11 cellular contexts compared by ENCODE assay signal in the genomic region with DNA sequence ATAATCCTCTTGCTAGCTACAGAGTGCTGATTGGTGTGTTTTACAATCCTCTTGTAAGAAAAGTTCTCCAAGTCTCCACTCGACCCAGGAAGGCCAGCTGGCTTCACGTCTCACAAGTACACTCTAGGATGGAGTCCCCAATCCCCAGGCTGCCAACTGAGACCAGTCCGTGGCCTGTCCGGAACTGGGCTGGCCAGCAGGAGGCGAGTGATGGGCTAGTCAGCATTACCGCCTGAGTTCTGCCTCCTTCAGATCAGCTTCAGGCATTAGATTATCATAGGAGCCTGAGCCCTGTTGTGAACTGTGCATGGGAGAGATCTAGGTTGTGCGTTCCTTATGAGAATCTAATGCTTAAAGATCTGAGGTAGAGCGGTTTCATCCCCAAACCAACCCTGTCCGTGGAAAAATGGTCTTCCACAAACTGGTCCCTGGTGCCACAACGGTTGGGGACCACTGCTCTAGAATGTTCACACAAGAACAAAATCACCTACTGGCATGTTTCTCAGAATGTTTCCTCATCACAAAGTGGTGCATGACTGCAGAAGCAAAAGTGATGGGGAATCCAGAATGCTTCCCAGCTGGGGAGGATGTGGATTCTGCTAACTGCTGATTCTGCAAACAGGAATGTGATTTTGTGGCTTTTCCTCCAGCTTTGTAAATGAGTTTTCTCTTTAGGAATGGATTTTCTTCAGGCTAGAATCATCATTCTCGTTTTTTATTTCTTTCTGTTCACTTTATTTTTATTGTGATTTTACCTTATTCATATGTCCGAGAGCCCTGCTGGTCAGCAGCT.
DNase-seq lines count a peak whose midpoint lies in the region; TF ChIP-seq lines count a peak whose summit lies in the region.
"Had no signal": no experiment of that assay in that cellular context is flagged by ENCODE, and none has a peak within 500 bp of the region (broad histone marks: within the 10 kb centered on the region; RNA-seq: fewer than 3 reads in every experiment).

No MANE protein-coding gene starts in this region.

- TF ChIP-seq CTCF in VCaP (conservative IDR thresholded peaks at IDR 0.05): no peak
- no peak for TF ChIP-seq CTCF in fibroblast of mammary gland (conservative IDR thresholded peaks at IDR 0.05; ENCODE audit: control insufficient read depth, insufficient read depth, low read depth, low read length)

- H3K9me3 Mint-ChIP-seq in activated naive CD4-positive, alpha-beta T cell treated with anti-CD3 and anti-CD28 coated beads, Interleukin-2, amount 10 ng/mL, durations not matched to agents 7 days and 5 days: peaks cover 7% of the 10 kb centered on the region

- no peak overlapping the region for H3K4me3 ChIP-seq in fibroblast of mammary gland (ENCODE audit: control insufficient read depth, low read depth, low read length)

- H3K27me3 Mint-ChIP-seq in activated naive CD4-positive, alpha-beta T cell treated with anti-CD3 and anti-CD28 coated beads, Interleukin-2, amount 10 ng/mL, durations not matched to agents 7 days and 5 days: peaks cover 24% of the 10 kb centered on the region

- peaks cover 24% of the 10 kb centered on the region for H3K36me3 Mint-ChIP-seq in activated naive CD4-positive, alpha-beta T cell treated with anti-CD3 and anti-CD28 coated beads, Interleukin-2, amount 10 ng/mL, durations not matched to agents 7 days and 5 days

- peak overlapping the region; percentile 69 for H3K27ac Mint-ChIP-seq in activated naive CD4-positive, alpha-beta T cell treated with anti-CD3 and anti-CD28 coated beads, Interleukin-2, amount 10 ng/mL, durations not matched to agents 7 days and 5 days

- no peak for DNase-seq in activated naive CD4-positive, alpha-beta T cell treated with anti-CD3 and anti-CD28 coated beads, Interleukin-2, amount 10 ng/mL, durations not matched to agents 7 days and 5 days
- DNase-seq in activated naive CD4-positive, alpha-beta T cell (lab: John Stamatoyannopoulos, UW): no peak
- DNase-seq in fibroblast of mammary gland (ENCODE audit: low read depth): peak; percentile 96
- peak; percentile 88 for DNase-seq in stromal cell of bone marrow (ENCODE audit: low read depth)
- no peak for DNase-seq in cortex of kidney (lab: John Stamatoyannopoulos, UW)
- DNase-seq in SKM-1 (lab: John Stamatoyannopoulos, UW; ENCODE audit: unreplicated experiment): no peak
- DNase-seq in retina: no peak
- DNase-seq: heart left ventricle, NCI-H2227 treated with DMSO at 0.1 percent for 48 hours had no signal

- H3K4me1 Mint-ChIP-seq in activated naive CD4-positive, alpha-beta T cell treated with anti-CD3 and anti-CD28 coated beads, Interleukin-2, amount 10 ng/mL, durations not matched to agents 7 days and 5 days: peaks cover 88% of the 10 kb centered on the region

- H3K27ac ChIP-seq in VCaP: peak overlapping the region; percentile 63
- H3K27ac ChIP-seq: HL-60 had no signal

- H3K4me3 Mint-ChIP-seq in activated naive CD4-positive, alpha-beta T cell treated with anti-CD3 and anti-CD28 coated beads, Interleukin-2, amount 10 ng/mL, durations not matched to agents 7 days and 5 days: no peak overlapping the region

- CTCF ChIA-PET in activated naive CD4-positive, alpha-beta T cell treated with anti-CD3 and anti-CD28 coated beads, Interleukin-2, amount 10 ng/mL, durations not matched to agents 7 days and 5 days (lab: Charles Lee): interaction anchor here (1.0 to 1.5 kb wide), 2 partner anchors 41 to 55 kb away, joined by 3 to 4 read pairs; no protein-coding TSS in a partner anchor

Comparison
In these comparisons a context has a peak if more than half of its experiments do, and no peak if none do; other contexts are left out.
1. DNase-seq: peak in fibroblast of mammary gland (single experiment) and stromal cell of bone marrow (single experiment); none in activated naive CD4-positive, alpha-beta T cell treated with anti-CD3 and anti-CD28 coated beads, Interleukin-2, amount 10 ng/mL, durations not matched to agents 7 days and 5 days (single experiment), activated naive CD4-positive, alpha-beta T cell (0 of 4), cortex of kidney (single experiment), SKM-1 (single experiment) and retina (single experiment).